In the genomic region with DNA sequence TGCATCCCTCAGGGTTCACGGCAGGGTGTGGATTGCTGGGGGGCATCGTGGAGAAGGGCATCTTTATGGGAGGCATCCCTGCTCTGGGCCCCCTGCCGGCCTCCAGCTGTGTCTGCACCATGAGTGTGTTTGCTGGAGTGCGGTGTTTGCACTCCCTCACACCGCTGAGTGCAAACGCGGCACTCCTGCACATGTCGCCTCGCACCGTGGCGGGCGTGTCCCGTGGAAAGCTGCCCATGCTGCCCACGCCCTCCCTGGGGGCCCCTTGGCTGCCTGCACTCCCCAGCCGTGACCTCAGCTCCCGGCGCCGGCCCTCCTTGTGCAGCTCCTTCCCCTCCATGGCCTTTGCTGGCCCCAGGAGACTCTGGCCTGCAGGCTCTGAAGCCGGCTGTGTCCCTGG, we compare ENCODE assay signal across 11 cellular contexts.
DNase-seq lines count a peak whose midpoint lies in the region; TF ChIP-seq lines count a peak whose summit lies in the region.
"Had no signal": no experiment of that assay in that cellular context is flagged by ENCODE, and none has a peak within 500 bp of the region (broad histone marks: within the 10 kb centered on the region; RNA-seq: fewer than 3 reads in every experiment).

No MANE protein-coding gene starts in this region.

- H3F3A ChIP-seq in OCI-LY1 (ENCODE audit: insufficient read depth, low read length) (no peaks in the 10 kb centered on the region), smooth muscle cell (ENCODE audit: low read depth) (no peaks in the 10 kb centered on the region)

- TF ChIP-seq CTCF in GM10266 (IDR thresholded peaks at IDR 0.05; ENCODE audit: control insufficient read depth, insufficient read depth, low read depth, missing control alignments) (peak; percentile 63), OCI-LY1 (IDR thresholded peaks at IDR 0.05; ENCODE audit: low read length) (peak; percentile 68), spleen (IDR thresholded peaks at IDR 0.05 in 8 of 11, conservative IDR thresholded peaks at IDR 0.05 in 3 of 11) (peak in 10 of 11 experiments; percentile 24 to 57 (median 46)), smooth muscle cell (IDR thresholded peaks at IDR 0.05; ENCODE audit: borderline replicate concordance, insufficient read depth, poor library complexity, severe bottlenecking) (no peak)

- peak; percentile 82 for DNase-seq in GM10266 (ENCODE audit: extremely low spot score)
- DNase-seq in glomerular visceral epithelial cell (ENCODE audit: extremely low spot score) = peak; percentile 25
- DNase-seq in spleen = no peak
- no peak for DNase-seq in NCI-H510A treated with DMSO at 0.1 percent for 48 hours (lab: John Stamatoyannopoulos, UW)
- DNase-seq in smooth muscle cell (lab: John Stamatoyannopoulos, UW; ENCODE audit: unreplicated experiment) = no peak
- DNase-seq in cerebellar cortex (ENCODE audit: low spot score) = no peak
- DNase-seq in kidney glomerular epithelial cell (lab: John Stamatoyannopoulos, UW) = no peak
- DNase-seq: Kasumi-1, NCI-H748 treated with DMSO at 0.1 percent for 48 hours, nucleus accumbens had no signal

- H3K36me3 ChIP-seq in OCI-LY1 (ENCODE audit: insufficient read depth, low read length) (peaks cover 5% of the 10 kb centered on the region), spleen (peaks cover 0 to 68% (median 10%) of the 10 kb centered on the region in 6 donors), smooth muscle cell (ENCODE audit: low read depth) (no peaks in the 10 kb centered on the region)

- H3K4me1 ChIP-seq in OCI-LY1 (ENCODE audit: insufficient read depth, low read length, severe bottlenecking) (peaks cover 50% of the 10 kb centered on the region), spleen (peaks cover 9 to 60% (median 28%) of the 10 kb centered on the region in 6 donors), smooth muscle cell (ENCODE audit: low read depth) (no peaks in the 10 kb centered on the region)

- H3K9me3 ChIP-seq in OCI-LY1 (ENCODE audit: low read length) = no peaks in the 10 kb centered on the region
- H3K9me3 ChIP-seq in spleen = no peaks in the 10 kb centered on the region
- no peaks in the 10 kb centered on the region for H3K9me3 ChIP-seq in smooth muscle cell (replicated peaks; ENCODE audit: low read depth)

- H3K27ac ChIP-seq in OCI-LY1 (ENCODE audit: low read depth, low read length, poor library complexity, severe bottlenecking) (peak overlapping the region; percentile 76), spleen (no peak overlapping the region), smooth muscle cell (ENCODE audit: low read depth) (no peak overlapping the region)

- intact Hi-C loops in spleen (cut with DNase I; ENCODE audit: low total_unique reads) = no loop called here

- H4K20me1 ChIP-seq in OCI-LY1 (ENCODE audit: insufficient read depth, low read length) = no peaks in the 10 kb centered on the region
- H4K20me1 ChIP-seq in smooth muscle cell (ENCODE audit: low read depth) = no peaks in the 10 kb centered on the region

- no peak overlapping the region for H2AFZ ChIP-seq in OCI-LY1 (ENCODE audit: low read length)
- no peak overlapping the region for H2AFZ ChIP-seq in smooth muscle cell (ENCODE audit: low read depth)

- WGBS in spleen, 5 donors = 53 to 72% (median 55%) methylated on average over 7 to 19 of the region's 19 CpGs
- WGBS in smooth muscle cell (ENCODE audit: low lambda C conversion rate) = 95% methylated on average over 17 of the region's 19 CpGs

- no peak for TF ChIP-seq POLR2A in spleen (IDR thresholded peaks at IDR 0.05)

- H3K9ac ChIP-seq in OCI-LY1 (ENCODE audit: low read length) (peak overlapping the region; percentile 44; the same call in 1 of the 2 replicates), smooth muscle cell (ENCODE audit: low read depth) (no peak overlapping the region)

- H3K79me2 ChIP-seq in OCI-LY1 (ENCODE audit: insufficient read depth, low read length) (no peaks in the 10 kb centered on the region), smooth muscle cell (ENCODE audit: low read depth) (no peaks in the 10 kb centered on the region)

- H3K9me2 ChIP-seq in OCI-LY1 (ENCODE audit: low read depth, low read length) = no peaks in the 10 kb centered on the region

- H3K4me2 ChIP-seq in OCI-LY1 (ENCODE audit: low read length) = peak overlapping the region; percentile 50
- no peak overlapping the region for H3K4me2 ChIP-seq in smooth muscle cell

- H3K27me3 ChIP-seq in OCI-LY1 (ENCODE audit: insufficient read depth, low read length) (no peaks in the 10 kb centered on the region), spleen (replicated peaks in 1 of 7) (no peaks in the 10 kb centered on the region), smooth muscle cell (ENCODE audit: low read depth) (no peaks in the 10 kb centered on the region)

- H3K4me3 ChIP-seq in OCI-LY1 (ENCODE audit: low read depth, low read length, poor library complexity, severe bottlenecking) (peak overlapping the region; percentile 32), spleen (no peak overlapping the region), smooth muscle cell (no peak overlapping the region)

Comparison
In these comparisons a context has a peak if more than half of its experiments do, and no peak if none do; other contexts are left out.
1. DNase-seq: peak in GM10266 (single experiment) and glomerular visceral epithelial cell (single experiment); none in spleen (single experiment), NCI-H510A treated with DMSO at 0.1 percent for 48 hours (single experiment), smooth muscle cell (single experiment), cerebellar cortex (single experiment) and kidney glomerular epithelial cell (single experiment).